In genomic region chr2:29702276-29702675, GRCh38 we compare ENCODE assay signal across 25 cellular contexts.
"Had no signal": no experiment of that assay in that cellular context is flagged by ENCODE, and none has a peak within 500 bp of the region (broad histone marks: within the 10 kb centered on the region; RNA-seq: fewer than 3 reads in every experiment).

No MANE protein-coding gene starts in this region.

- H3K27ac ChIP-seq: gastroesophageal sphincter, hepatocyte, spleen, upper lobe of left lung, vagina, VCaP had no signal

- H3K4me1 Mint-ChIP-seq: activated CD4-positive, alpha-beta T cell treated with anti-CD3 and anti-CD28 coated beads, Interleukin-2, amount 10 ng/mL, durations not matched to agents 24 days and 14 days; activated naive CD4-positive, alpha-beta T cell treated with anti-CD3 and anti-CD28 coated beads, Interleukin-2, amount 10 ng/mL, durations not matched to agents 7 days and 5 days had no signal

- H3K36me3 Mint-ChIP-seq: activated CD8-positive, alpha-beta memory T cell treated with anti-CD3 and anti-CD28 coated beads, Interleukin-2, amount 10 ng/mL, durations not matched to agents 7 days and 5 days; activated naive CD4-positive, alpha-beta T cell treated with anti-CD3 and anti-CD28 coated beads, Interleukin-2, amount 10 ng/mL, durations not matched to agents 7 days and 5 days had no signal

- H3K27me3 ChIP-seq: gastroesophageal sphincter, hepatocyte, spleen, upper lobe of left lung, vagina had no signal

- H3K27me3 Mint-ChIP-seq: activated CD8-positive, alpha-beta memory T cell treated with anti-CD3 and anti-CD28 coated beads, Interleukin-2, amount 10 ng/mL, durations not matched to agents 7 days and 5 days; activated naive CD4-positive, alpha-beta T cell treated with anti-CD3 and anti-CD28 coated beads, Interleukin-2, amount 10 ng/mL, durations not matched to agents 7 days and 5 days; stimulated activated naive CD8-positive, alpha-beta T cell treated with anti-CD3 and anti-CD28 coated beads, Interleukin-15, Interleukin-2, amounts not matched to agents 100 ng/mL and 50 ng/mL, for 24 hours had no signal

- H3K4me2 ChIP-seq: hepatocyte had no signal

- H3K9me3 ChIP-seq: gastroesophageal sphincter, spleen, upper lobe of left lung, vagina had no signal

- H3K4me3 ChIP-seq: gastroesophageal sphincter, hepatocyte, spleen, upper lobe of left lung, vagina had no signal

- H2AFZ ChIP-seq: hepatocyte had no signal

- H3K27ac Mint-ChIP-seq: activated CD4-positive, alpha-beta T cell treated with anti-CD3 and anti-CD28 coated beads, Interleukin-2, amount 10 ng/mL, durations not matched to agents 24 days and 14 days; activated CD8-positive, alpha-beta memory T cell treated with anti-CD3 and anti-CD28 coated beads, Interleukin-2, amount 10 ng/mL, durations not matched to agents 7 days and 5 days; activated CD8-positive, alpha-beta T cell treated with anti-CD3 and anti-CD28 coated beads, Interleukin-2, amount 10 ng/mL, durations not matched to agents 7 days and 5 days; activated naive CD4-positive, alpha-beta T cell treated with anti-CD3 and anti-CD28 coated beads, Interleukin-2, amount 10 ng/mL, durations not matched to agents 7 days and 5 days; effector memory CD8-positive, alpha-beta T cell; nephron; stimulated activated naive CD8-positive, alpha-beta T cell treated with anti-CD3 and anti-CD28 coated beads, Interleukin-15, Interleukin-2, amounts not matched to agents 100 ng/mL and 50 ng/mL, for 24 hours had no signal

- H3K9me3 Mint-ChIP-seq: activated CD4-positive, alpha-beta T cell treated with anti-CD3 and anti-CD28 coated beads, Interleukin-2, amount 10 ng/mL, durations not matched to agents 24 days and 14 days; activated naive CD4-positive, alpha-beta T cell treated with anti-CD3 and anti-CD28 coated beads, Interleukin-2, amount 10 ng/mL, durations not matched to agents 7 days and 5 days; effector memory CD8-positive, alpha-beta T cell; nephron; stimulated activated naive CD8-positive, alpha-beta T cell treated with anti-CD3 and anti-CD28 coated beads, Interleukin-15, Interleukin-2, amounts not matched to agents 100 ng/mL and 50 ng/mL, for 24 hours had no signal

- H3K79me2 ChIP-seq: hepatocyte had no signal

- H3K4me3 Mint-ChIP-seq: activated CD4-positive, alpha-beta T cell treated with anti-CD3 and anti-CD28 coated beads, Interleukin-2, amount 10 ng/mL, durations not matched to agents 24 days and 14 days; activated CD8-positive, alpha-beta memory T cell treated with anti-CD3 and anti-CD28 coated beads, Interleukin-2, amount 10 ng/mL, durations not matched to agents 7 days and 5 days; activated CD8-positive, alpha-beta T cell treated with anti-CD3 and anti-CD28 coated beads, Interleukin-2, amount 10 ng/mL, durations not matched to agents 7 days and 5 days; activated naive CD4-positive, alpha-beta T cell treated with anti-CD3 and anti-CD28 coated beads, Interleukin-2, amount 10 ng/mL, durations not matched to agents 7 days and 5 days; effector memory CD8-positive, alpha-beta T cell; nephron; stimulated activated naive CD8-positive, alpha-beta T cell treated with anti-CD3 and anti-CD28 coated beads, Interleukin-15, Interleukin-2, amounts not matched to agents 100 ng/mL and 50 ng/mL, for 24 hours had no signal

- H3K4me1 ChIP-seq: gastroesophageal sphincter, spleen, upper lobe of left lung, vagina had no signal

- DNase-seq: activated CD4-positive, alpha-beta T cell treated with anti-CD3 and anti-CD28 coated beads, Interleukin-2, amount 10 ng/mL, durations not matched to agents 24 days and 14 days; activated CD8-positive, alpha-beta memory T cell treated with anti-CD3 and anti-CD28 coated beads, Interleukin-2, amount 10 ng/mL, durations not matched to agents 7 days and 5 days; activated CD8-positive, alpha-beta T cell treated with anti-CD3 and anti-CD28 coated beads, Interleukin-2, amount 10 ng/mL, durations not matched to agents 7 days and 5 days; activated gamma-delta T cell; activated naive CD4-positive, alpha-beta T cell treated with anti-CD3 and anti-CD28 coated beads, Interleukin-2, amount 10 ng/mL, durations not matched to agents 7 days and 5 days; amygdala; caudate nucleus; cortex of kidney; effector memory CD8-positive, alpha-beta T cell; erythroblast; islet precursor cell; left cardiac atrium; left ventricle myocardium superior; posterior cingulate gyrus; right cardiac atrium; spleen; stimulated activated CD4-positive, alpha-beta T cell treated with anti-CD3 and anti-CD28 coated beads, Interleukin-2, amount 100 ng/mL, for 48 hours; substantia nigra; upper lobe of left lung had no signal

- H3K36me3 ChIP-seq: gastroesophageal sphincter, spleen, upper lobe of left lung, vagina had no signal
